16 cellular contexts compared by ENCODE assay signal in genomic region chr14:65052832-65053231, GRCh38.
"Had no signal": no experiment of that assay in that cellular context is flagged by ENCODE, and none has a peak within 500 bp of the region (broad histone marks: within the 10 kb centered on the region; RNA-seq: fewer than 3 reads in every experiment).

No MANE protein-coding gene starts in this region.

- H3K27me3 ChIP-seq: heart left ventricle, transverse colon had no signal

- H3K4me1 ChIP-seq: parathyroid adenoma had no signal

- H3K27ac ChIP-seq: coronary artery, heart left ventricle, parathyroid adenoma, transverse colon had no signal

- H2AFZ ChIP-seq: parathyroid adenoma had no signal

- DNase-seq: activated CD4-positive, alpha-beta T cell treated with anti-CD3 and anti-CD28 coated beads, Interleukin-2, amount 50 U/mL, for 4 hours; activated CD4-positive, CD25-positive, alpha-beta regulatory T cell treated with anti-CD3 and anti-CD28 coated beads, Interleukin-2, amount 50 U/mL, for 72 hours; activated CD8-positive, alpha-beta memory T cell treated with anti-CD3 and anti-CD28 coated beads, Interleukin-2, amount 50 U/mL, for 4 hours; central memory CD4-positive, alpha-beta T cell; effector CD8-positive, alpha-beta T cell; heart left ventricle; islet precursor cell; left ventricle myocardium superior; retina; substantia nigra; transverse colon had no signal

- H3K4me3 Mint-ChIP-seq: neural crest cell had no signal

- H3K27ac Mint-ChIP-seq: activated T-helper 2 cell treated with anti-CD3 and anti-CD28 coated beads, Interferon-gamma antibody, Interleukin-2, Interleukin-4, amounts not matched to agents 10 μg/mL and 5 μg/mL and 100 μg/mL, durations not matched to agents 14 hours and 24 hours and 36 hours had no signal

- FAIRE-seq: frontal cortex had no signal

- H3K4me1 Mint-ChIP-seq: neural crest cell had no signal

- H3K9me3 Mint-ChIP-seq: activated T-helper 2 cell treated with anti-CD3 and anti-CD28 coated beads, Interferon-gamma antibody, Interleukin-2, Interleukin-4, amounts not matched to agents 10 μg/mL and 5 μg/mL and 100 μg/mL, durations not matched to agents 14 hours and 24 hours and 36 hours; neural crest cell had no signal

- H3K9me3 ChIP-seq: heart left ventricle, transverse colon had no signal

- H3K4me3 ChIP-seq: coronary artery, heart left ventricle, transverse colon had no signal

- H3K79me2 ChIP-seq: parathyroid adenoma had no signal

- H3K9ac ChIP-seq: parathyroid adenoma had no signal
